Comparison of ENCODE assay signal across 1 cellular context in genomic region chr2:85413592-85414421, GRCh38.
A peak's percentile ranks its signal among the peaks of the same experiment; 100 is the strongest.
TF ChIP-seq lines count a peak whose summit lies in the region.

No MANE protein-coding gene starts in this region.

TF ChIP-seq in K562, 482 proteins besides CTCF, POLR2A, EP300 and RAD21 (continued from another document and continues in another):
- TF ChIP-seq ZNF696 (CRISPR knock-in tag; conservative IDR thresholded peaks at IDR 0.05), result no peak
- no peak for TF ChIP-seq NCOA4 (IDR thresholded peaks at IDR 0.05; ENCODE audit: partially characterized antibody)
- TF ChIP-seq, protein P1, sequence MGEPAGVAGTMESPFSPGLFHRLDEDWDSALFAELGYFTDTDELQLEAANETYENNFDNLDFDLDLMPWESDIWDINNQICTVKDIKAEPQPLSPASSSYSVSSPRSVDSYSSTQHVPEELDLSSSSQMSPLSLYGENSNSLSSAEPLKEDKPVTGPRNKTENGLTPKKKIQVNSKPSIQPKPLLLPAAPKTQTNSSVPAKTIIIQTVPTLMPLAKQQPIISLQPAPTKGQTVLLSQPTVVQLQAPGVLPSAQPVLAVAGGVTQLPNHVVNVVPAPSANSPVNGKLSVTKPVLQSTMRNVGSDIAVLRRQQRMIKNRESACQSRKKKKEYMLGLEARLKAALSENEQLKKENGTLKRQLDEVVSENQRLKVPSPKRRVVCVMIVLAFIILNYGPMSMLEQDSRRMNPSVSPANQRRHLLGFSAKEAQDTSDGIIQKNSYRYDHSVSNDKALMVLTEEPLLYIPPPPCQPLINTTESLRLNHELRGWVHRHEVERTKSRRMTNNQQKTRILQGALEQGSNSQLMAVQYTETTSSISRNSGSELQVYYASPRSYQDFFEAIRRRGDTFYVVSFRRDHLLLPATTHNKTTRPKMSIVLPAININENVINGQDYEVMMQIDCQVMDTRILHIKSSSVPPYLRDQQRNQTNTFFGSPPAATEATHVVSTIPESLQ (CRISPR knock-in tag; IDR thresholded peaks at IDR 0.05), result no peak
- no peak for TF ChIP-seq RCOR1 (IDR thresholded peaks at IDR 0.05; ENCODE audit: borderline replicate concordance in 1 of 2, low read depth in 2 of 2, low read length in 2 of 2)
- no peak for TF ChIP-seq PRPF4 (IDR thresholded peaks at IDR 0.05; ENCODE audit: insufficient read depth, low read depth, low read length, poor library complexity, severe bottlenecking)
- TF ChIP-seq, protein P2, sequence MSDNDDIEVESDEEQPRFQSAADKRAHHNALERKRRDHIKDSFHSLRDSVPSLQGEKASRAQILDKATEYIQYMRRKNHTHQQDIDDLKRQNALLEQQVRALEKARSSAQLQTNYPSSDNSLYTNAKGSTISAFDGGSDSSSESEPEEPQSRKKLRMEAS (CRISPR knock-in tag; IDR thresholded peaks at IDR 0.05), result no peak
- no peak for TF ChIP-seq ZSCAN32 (CRISPR knock-in tag; IDR thresholded peaks at IDR 0.05)
- TF ChIP-seq CHD2 (IDR thresholded peaks at IDR 0.05; ENCODE audit: low read depth, low read length), result no peak
- TF ChIP-seq ZBTB17 (CRISPR knock-in tag; IDR thresholded peaks at IDR 0.05), result 0 out of 2 replicates have a peak, but pooled peaks have one; percentile 66
- TF ChIP-seq, protein P3, sequence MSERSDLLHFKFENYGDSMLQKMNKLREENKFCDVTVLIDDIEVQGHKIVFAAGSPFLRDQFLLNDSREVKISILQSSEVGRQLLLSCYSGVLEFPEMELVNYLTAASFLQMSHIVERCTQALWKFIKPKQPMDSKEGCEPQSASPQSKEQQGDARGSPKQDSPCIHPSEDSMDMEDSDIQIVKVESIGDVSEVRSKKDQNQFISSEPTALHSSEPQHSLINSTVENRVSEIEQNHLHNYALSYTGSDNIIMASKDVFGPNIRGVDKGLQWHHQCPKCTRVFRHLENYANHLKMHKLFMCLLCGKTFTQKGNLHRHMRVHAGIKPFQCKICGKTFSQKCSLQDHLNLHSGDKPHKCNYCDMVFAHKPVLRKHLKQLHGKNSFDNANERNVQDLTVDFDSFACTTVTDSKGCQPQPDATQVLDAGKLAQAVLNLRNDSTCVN (CRISPR knock-in tag; IDR thresholded peaks at IDR 0.05), result no peak
- peak; percentile 15 for TF ChIP-seq NEUROD1 (IDR thresholded peaks at IDR 0.05; ENCODE audit: borderline replicate concordance, low read depth, low read length, partially characterized antibody)
- peak; percentile 84 for TF ChIP-seq L3MBTL2 (IDR thresholded peaks at IDR 0.05)
- TF ChIP-seq PURB (CRISPR knock-in tag; IDR thresholded peaks at IDR 0.05; ENCODE audit: low read depth), result no peak
- TF ChIP-seq ZNF174 (CRISPR knock-in tag; IDR thresholded peaks at IDR 0.05), result no peak
- TF ChIP-seq DDX20 (tag; IDR thresholded peaks at IDR 0.05; ENCODE audit: low read depth), result no peak
- TF ChIP-seq HIVEP1 (CRISPR knock-in tag; IDR thresholded peaks at IDR 0.05), result no peak
- TF ChIP-seq, protein P4, sequence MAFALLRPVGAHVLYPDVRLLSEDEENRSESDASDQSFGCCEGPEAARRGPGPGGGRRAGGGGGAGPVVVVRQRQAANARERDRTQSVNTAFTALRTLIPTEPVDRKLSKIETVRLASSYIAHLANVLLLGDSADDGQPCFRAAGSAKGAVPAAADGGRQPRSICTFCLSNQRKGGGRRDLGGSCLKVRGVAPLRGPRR (CRISPR knock-in tag; IDR thresholded peaks at IDR 0.05), result peak; percentile 43; the same call in 1 of the 2 replicates
- TF ChIP-seq RBFOX2 (IDR thresholded peaks at IDR 0.05; ENCODE audit: low read depth, low read length), result peak; percentile 74
- no peak for TF ChIP-seq ZNF79 (CRISPR knock-in tag; IDR thresholded peaks at IDR 0.05; ENCODE audit: low read depth)
- no peak for TF ChIP-seq RNF219 (CRISPR knock-in tag; IDR thresholded peaks at IDR 0.05)
- TF ChIP-seq FOXJ2 (tag; IDR thresholded peaks at IDR 0.05), result no peak
- TF ChIP-seq, protein P5, sequence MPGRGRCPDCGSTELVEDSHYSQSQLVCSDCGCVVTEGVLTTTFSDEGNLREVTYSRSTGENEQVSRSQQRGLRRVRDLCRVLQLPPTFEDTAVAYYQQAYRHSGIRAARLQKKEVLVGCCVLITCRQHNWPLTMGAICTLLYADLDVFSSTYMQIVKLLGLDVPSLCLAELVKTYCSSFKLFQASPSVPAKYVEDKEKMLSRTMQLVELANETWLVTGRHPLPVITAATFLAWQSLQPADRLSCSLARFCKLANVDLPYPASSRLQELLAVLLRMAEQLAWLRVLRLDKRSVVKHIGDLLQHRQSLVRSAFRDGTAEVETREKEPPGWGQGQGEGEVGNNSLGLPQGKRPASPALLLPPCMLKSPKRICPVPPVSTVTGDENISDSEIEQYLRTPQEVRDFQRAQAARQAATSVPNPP (IDR thresholded peaks at IDR 0.05; ENCODE audit: borderline replicate concordance, insufficient read depth, insufficient read length), result no peak
- no peak for TF ChIP-seq KDM4B (IDR thresholded peaks at IDR 0.05; ENCODE audit: borderline replicate concordance in 2 of 2, low read depth in 1 of 2)
- TF ChIP-seq HMG20A (CRISPR knock-in tag; conservative IDR thresholded peaks at IDR 0.05), result no peak
- TF ChIP-seq POU5F1 (IDR thresholded peaks at IDR 0.05; ENCODE audit: borderline replicate concordance, low read depth, low read length, partially characterized antibody), result no peak
- TF ChIP-seq ATF3 (IDR thresholded peaks at IDR 0.05), result peak; percentile 89
- no peak for TF ChIP-seq ATF3 (CRISPR knock-in tag; conservative IDR thresholded peaks at IDR 0.05)
- no peak for TF ChIP-seq FOXM1 (IDR thresholded peaks at IDR 0.05; ENCODE audit: low read depth)
- TF ChIP-seq FOXM1 (CRISPR knock-in tag; IDR thresholded peaks at IDR 0.05; ENCODE audit: low read depth), result no peak
- TF ChIP-seq ZNF57 (CRISPR knock-in tag; IDR thresholded peaks at IDR 0.05), result no peak
- TF ChIP-seq JUND (IDR thresholded peaks at IDR 0.05; ENCODE audit: borderline replicate concordance, low read depth, low read length), result peak; percentile 91
- peak; percentile 76; the same call in 2 of the 3 replicates for TF ChIP-seq JUND (tag; IDR thresholded peaks at IDR 0.05; ENCODE audit: borderline replicate concordance, low read depth, low read length)
- TF ChIP-seq FOXA1 (IDR thresholded peaks at IDR 0.05; ENCODE audit: borderline replicate concordance), result no peak
- 0 out of 2 replicates have a peak, but pooled peaks have one; percentile 12 for TF ChIP-seq SMARCA4 (IDR thresholded peaks at IDR 0.05)
- no peak for TF ChIP-seq WHSC1 (IDR thresholded peaks at IDR 0.05; ENCODE audit: low read length)
- TF ChIP-seq ZNF197 (CRISPR knock-in tag; IDR thresholded peaks at IDR 0.05; ENCODE audit: low read depth), result no peak
- TF ChIP-seq SMAD1 (IDR thresholded peaks at IDR 0.05; ENCODE audit: low read depth, low read length, partially characterized antibody), result no peak
- TF ChIP-seq ZKSCAN1 (IDR thresholded peaks at IDR 0.05; ENCODE audit: low read depth, low read length), result peak; percentile 98
- TF ChIP-seq NR2C2 (CRISPR knock-in tag; IDR thresholded peaks at IDR 0.05), result no peak
- no peak for TF ChIP-seq NR2C2 (tag; IDR thresholded peaks at IDR 0.05)
- TF ChIP-seq ZNF75A (CRISPR knock-in tag; IDR thresholded peaks at IDR 0.05), result no peak
- TF ChIP-seq, protein P6, sequence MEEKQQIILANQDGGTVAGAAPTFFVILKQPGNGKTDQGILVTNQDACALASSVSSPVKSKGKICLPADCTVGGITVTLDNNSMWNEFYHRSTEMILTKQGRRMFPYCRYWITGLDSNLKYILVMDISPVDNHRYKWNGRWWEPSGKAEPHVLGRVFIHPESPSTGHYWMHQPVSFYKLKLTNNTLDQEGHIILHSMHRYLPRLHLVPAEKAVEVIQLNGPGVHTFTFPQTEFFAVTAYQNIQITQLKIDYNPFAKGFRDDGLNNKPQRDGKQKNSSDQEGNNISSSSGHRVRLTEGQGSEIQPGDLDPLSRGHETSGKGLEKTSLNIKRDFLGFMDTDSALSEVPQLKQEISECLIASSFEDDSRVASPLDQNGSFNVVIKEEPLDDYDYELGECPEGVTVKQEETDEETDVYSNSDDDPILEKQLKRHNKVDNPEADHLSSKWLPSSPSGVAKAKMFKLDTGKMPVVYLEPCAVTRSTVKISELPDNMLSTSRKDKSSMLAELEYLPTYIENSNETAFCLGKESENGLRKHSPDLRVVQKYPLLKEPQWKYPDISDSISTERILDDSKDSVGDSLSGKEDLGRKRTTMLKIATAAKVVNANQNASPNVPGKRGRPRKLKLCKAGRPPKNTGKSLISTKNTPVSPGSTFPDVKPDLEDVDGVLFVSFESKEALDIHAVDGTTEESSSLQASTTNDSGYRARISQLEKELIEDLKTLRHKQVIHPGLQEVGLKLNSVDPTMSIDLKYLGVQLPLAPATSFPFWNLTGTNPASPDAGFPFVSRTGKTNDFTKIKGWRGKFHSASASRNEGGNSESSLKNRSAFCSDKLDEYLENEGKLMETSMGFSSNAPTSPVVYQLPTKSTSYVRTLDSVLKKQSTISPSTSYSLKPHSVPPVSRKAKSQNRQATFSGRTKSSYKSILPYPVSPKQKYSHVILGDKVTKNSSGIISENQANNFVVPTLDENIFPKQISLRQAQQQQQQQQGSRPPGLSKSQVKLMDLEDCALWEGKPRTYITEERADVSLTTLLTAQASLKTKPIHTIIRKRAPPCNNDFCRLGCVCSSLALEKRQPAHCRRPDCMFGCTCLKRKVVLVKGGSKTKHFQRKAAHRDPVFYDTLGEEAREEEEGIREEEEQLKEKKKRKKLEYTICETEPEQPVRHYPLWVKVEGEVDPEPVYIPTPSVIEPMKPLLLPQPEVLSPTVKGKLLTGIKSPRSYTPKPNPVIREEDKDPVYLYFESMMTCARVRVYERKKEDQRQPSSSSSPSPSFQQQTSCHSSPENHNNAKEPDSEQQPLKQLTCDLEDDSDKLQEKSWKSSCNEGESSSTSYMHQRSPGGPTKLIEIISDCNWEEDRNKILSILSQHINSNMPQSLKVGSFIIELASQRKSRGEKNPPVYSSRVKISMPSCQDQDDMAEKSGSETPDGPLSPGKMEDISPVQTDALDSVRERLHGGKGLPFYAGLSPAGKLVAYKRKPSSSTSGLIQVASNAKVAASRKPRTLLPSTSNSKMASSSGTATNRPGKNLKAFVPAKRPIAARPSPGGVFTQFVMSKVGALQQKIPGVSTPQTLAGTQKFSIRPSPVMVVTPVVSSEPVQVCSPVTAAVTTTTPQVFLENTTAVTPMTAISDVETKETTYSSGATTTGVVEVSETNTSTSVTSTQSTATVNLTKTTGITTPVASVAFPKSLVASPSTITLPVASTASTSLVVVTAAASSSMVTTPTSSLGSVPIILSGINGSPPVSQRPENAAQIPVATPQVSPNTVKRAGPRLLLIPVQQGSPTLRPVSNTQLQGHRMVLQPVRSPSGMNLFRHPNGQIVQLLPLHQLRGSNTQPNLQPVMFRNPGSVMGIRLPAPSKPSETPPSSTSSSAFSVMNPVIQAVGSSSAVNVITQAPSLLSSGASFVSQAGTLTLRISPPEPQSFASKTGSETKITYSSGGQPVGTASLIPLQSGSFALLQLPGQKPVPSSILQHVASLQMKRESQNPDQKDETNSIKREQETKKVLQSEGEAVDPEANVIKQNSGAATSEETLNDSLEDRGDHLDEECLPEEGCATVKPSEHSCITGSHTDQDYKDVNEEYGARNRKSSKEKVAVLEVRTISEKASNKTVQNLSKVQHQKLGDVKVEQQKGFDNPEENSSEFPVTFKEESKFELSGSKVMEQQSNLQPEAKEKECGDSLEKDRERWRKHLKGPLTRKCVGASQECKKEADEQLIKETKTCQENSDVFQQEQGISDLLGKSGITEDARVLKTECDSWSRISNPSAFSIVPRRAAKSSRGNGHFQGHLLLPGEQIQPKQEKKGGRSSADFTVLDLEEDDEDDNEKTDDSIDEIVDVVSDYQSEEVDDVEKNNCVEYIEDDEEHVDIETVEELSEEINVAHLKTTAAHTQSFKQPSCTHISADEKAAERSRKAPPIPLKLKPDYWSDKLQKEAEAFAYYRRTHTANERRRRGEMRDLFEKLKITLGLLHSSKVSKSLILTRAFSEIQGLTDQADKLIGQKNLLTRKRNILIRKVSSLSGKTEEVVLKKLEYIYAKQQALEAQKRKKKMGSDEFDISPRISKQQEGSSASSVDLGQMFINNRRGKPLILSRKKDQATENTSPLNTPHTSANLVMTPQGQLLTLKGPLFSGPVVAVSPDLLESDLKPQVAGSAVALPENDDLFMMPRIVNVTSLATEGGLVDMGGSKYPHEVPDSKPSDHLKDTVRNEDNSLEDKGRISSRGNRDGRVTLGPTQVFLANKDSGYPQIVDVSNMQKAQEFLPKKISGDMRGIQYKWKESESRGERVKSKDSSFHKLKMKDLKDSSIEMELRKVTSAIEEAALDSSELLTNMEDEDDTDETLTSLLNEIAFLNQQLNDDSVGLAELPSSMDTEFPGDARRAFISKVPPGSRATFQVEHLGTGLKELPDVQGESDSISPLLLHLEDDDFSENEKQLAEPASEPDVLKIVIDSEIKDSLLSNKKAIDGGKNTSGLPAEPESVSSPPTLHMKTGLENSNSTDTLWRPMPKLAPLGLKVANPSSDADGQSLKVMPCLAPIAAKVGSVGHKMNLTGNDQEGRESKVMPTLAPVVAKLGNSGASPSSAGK (IDR thresholded peaks at IDR 0.05), result peak; percentile 82
- no peak for TF ChIP-seq NR2C1 (IDR thresholded peaks at IDR 0.05)
- no peak for TF ChIP-seq NR2C1 (tag; IDR thresholded peaks at IDR 0.05)
- no peak for TF ChIP-seq ESRRB (CRISPR knock-in tag; IDR thresholded peaks at IDR 0.05; ENCODE audit: borderline replicate concordance)
- no peak for TF ChIP-seq TAF1 (IDR thresholded peaks at IDR 0.05; ENCODE audit: control insufficient read depth, extremely low read depth, insufficient read depth, low read length, severe bottlenecking)
- TF ChIP-seq, protein P7, sequence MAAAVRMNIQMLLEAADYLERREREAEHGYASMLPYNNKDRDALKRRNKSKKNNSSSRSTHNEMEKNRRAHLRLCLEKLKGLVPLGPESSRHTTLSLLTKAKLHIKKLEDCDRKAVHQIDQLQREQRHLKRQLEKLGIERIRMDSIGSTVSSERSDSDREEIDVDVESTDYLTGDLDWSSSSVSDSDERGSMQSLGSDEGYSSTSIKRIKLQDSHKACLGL (CRISPR knock-in tag; IDR thresholded peaks at IDR 0.05; ENCODE audit: borderline replicate concordance, poor library complexity, severe bottlenecking), result no peak
- no peak for TF ChIP-seq FOS (IDR thresholded peaks at IDR 0.05; ENCODE audit: extremely low read depth, insufficient read length)
- TF ChIP-seq BCL6 (CRISPR knock-in tag; IDR thresholded peaks at IDR 0.05), result no peak
